Comparison of ENCODE assay signal across 8 cellular contexts in genomic region chr7:2099036-2099957, GRCh38.
DNase-seq lines count a peak whose midpoint lies in the region; ATAC-seq and TF ChIP-seq lines count a peak whose summit lies in the region.

No MANE protein-coding gene starts in this region.

- peaks cover 40% of the 10 kb centered on the region for H4K20me1 ChIP-seq in DND-41 (ENCODE audit: insufficient read depth, low read length)

- H2AK5ac ChIP-seq in mesenchymal stem cell (ENCODE audit: low read length, severe bottlenecking), result no peak overlapping the region

- no peak overlapping the region for H3K4me2 ChIP-seq in DND-41 (ENCODE audit: insufficient read depth, low read length)
- H3K4me2 ChIP-seq in mesenchymal stem cell (ENCODE audit: low read length, poor library complexity, severe bottlenecking), result no peak overlapping the region

- WGBS in mesenchymal stem cell, result 81% methylated on average over 28 of the region's 30 CpGs

- H2BK120ac ChIP-seq in mesenchymal stem cell (ENCODE audit: low read depth, low read length), result no peak overlapping the region

- H4K91ac ChIP-seq in mesenchymal stem cell (ENCODE audit: low read length), result no peak overlapping the region

- H3K4ac ChIP-seq in mesenchymal stem cell (ENCODE audit: low read depth in 1 of 2, low read length in 2 of 2), result no peak overlapping the region

- peaks cover 6% of the 10 kb centered on the region for H3K79me2 ChIP-seq in DND-41 (ENCODE audit: insufficient read depth, low read length)

- peak; percentile 44; the same call in 1 of the 3 replicates for ATAC-seq in DND-41 (ENCODE audit: insufficient read depth, low read depth)
- peak; percentile 29 for ATAC-seq in HG03095 (IDR thresholded peaks at IDR 0.05; ENCODE audit: unreplicated experiment)
- no peak for ATAC-seq in GM18519 (IDR thresholded peaks at IDR 0.05; ENCODE audit: low FRiP score, unreplicated experiment)
- ATAC-seq in HG02610 (IDR thresholded peaks at IDR 0.05; ENCODE audit: unreplicated experiment), result no peak

- no peak overlapping the region for H2BK15ac ChIP-seq in mesenchymal stem cell (ENCODE audit: low read depth, poor library complexity, severe bottlenecking)

- H4K8ac ChIP-seq in mesenchymal stem cell (ENCODE audit: low read length), result no peak overlapping the region

- peaks cover 25% of the 10 kb centered on the region for H3K79me1 ChIP-seq in mesenchymal stem cell (replicated peaks; ENCODE audit: low read length, poor library complexity, severe bottlenecking)

- H2AFZ ChIP-seq in DND-41 (ENCODE audit: low read depth, low read length), result no peak overlapping the region
- no peak overlapping the region for H2AFZ ChIP-seq in mesenchymal stem cell (ENCODE audit: low read depth, low read length)

- H3K9ac ChIP-seq in DND-41 (ENCODE audit: low read depth, low read length), result 0 out of 2 replicates have a peak overlapping the region, but pooled peaks have one; percentile 7
- H3K9ac ChIP-seq in mesenchymal stem cell (ENCODE audit: low read length), result peak overlapping the region; percentile 58

- no peak overlapping the region for H3K23ac ChIP-seq in mesenchymal stem cell (ENCODE audit: low read length in 2 of 2)

- H3K27ac ChIP-seq in DND-41 (ENCODE audit: low read length) (peak overlapping the region; percentile 50; the same call in 1 of the 2 replicates), mesenchymal stem cell (ENCODE audit: low read length, poor library complexity, severe bottlenecking) (no peak overlapping the region)

- no peak overlapping the region for H3K4me3 ChIP-seq in DND-41 (ENCODE audit: low read depth in 1 of 2, low read length in 2 of 2)
- no peak overlapping the region for H3K4me3 ChIP-seq in mesenchymal stem cell (ENCODE audit: insufficient read depth in 1 of 2, low read depth in 1 of 2, low read length in 2 of 2)

- H3K4me1 ChIP-seq in DND-41 (ENCODE audit: insufficient read depth, low read length) (peaks cover 8% of the 10 kb centered on the region), mesenchymal stem cell (ENCODE audit: control insufficient read depth, insufficient read depth, low read depth, low read length) (peaks cover 19% of the 10 kb centered on the region)

- H3K36me3 ChIP-seq in DND-41 (ENCODE audit: insufficient read depth, low read length) (peaks cover 13% of the 10 kb centered on the region), mesenchymal stem cell (ENCODE audit: control insufficient read depth in 1 of 2, insufficient read depth in 2 of 2, low read depth in 1 of 2, low read length in 2 of 2) (peaks cover 0 to 21% of the 10 kb centered on the region in 2 experiments)

- no peak for TF ChIP-seq CTCF in DND-41 (IDR thresholded peaks at IDR 0.05; ENCODE audit: borderline replicate concordance, extremely low read depth, low read length, poor library complexity, severe bottlenecking)

- H3K14ac ChIP-seq in mesenchymal stem cell (ENCODE audit: low read length in 2 of 2), result peak overlapping the region in 1 of 2 experiments; percentile 19

- no peak overlapping the region for H3K18ac ChIP-seq in mesenchymal stem cell (ENCODE audit: low read depth in 1 of 2, low read length in 2 of 2)

- no peaks in the 10 kb centered on the region for H3K9me3 ChIP-seq in DND-41 (ENCODE audit: insufficient read depth, low read length, severe bottlenecking)
- no peaks in the 10 kb centered on the region for H3K9me3 ChIP-seq in mesenchymal stem cell (ENCODE audit: control insufficient read depth, low read length)

- DNase-seq in DND-41 (peak; percentile 20), activated T-cell treated with anti-CD3 and anti-CD28 coated beads for 1 hour (ENCODE audit: low read depth) (peak; percentile 11), mesenchymal stem cell (peak; percentile 37), islet precursor cell (no peak), SK-N-DZ (ENCODE audit: low spot score) (no peak)

- no peak overlapping the region for H2BK12ac ChIP-seq in mesenchymal stem cell (ENCODE audit: low read length in 2 of 2)

- H2BK5ac ChIP-seq in mesenchymal stem cell (ENCODE audit: low read depth, low read length, poor library complexity, severe bottlenecking), result no peak overlapping the region

- H3K27me3 ChIP-seq in DND-41 (ENCODE audit: insufficient read depth, low read length, poor library complexity) (no peaks in the 10 kb centered on the region), mesenchymal stem cell (ENCODE audit: control insufficient read depth in 1 of 2, insufficient read depth in 1 of 2, low read length in 2 of 2) (no peaks in the 10 kb centered on the region)

Comparison
In these comparisons a context has a peak if more than half of its experiments do, and no peak if none do; other contexts are left out.
1. ATAC-seq: peak in DND-41 (single experiment) and HG03095 (single experiment); none in GM18519 (single experiment) and HG02610 (single experiment).
2. DNase-seq: peak in DND-41 (single experiment), activated T-cell treated with anti-CD3 and anti-CD28 coated beads for 1 hour (single experiment) and mesenchymal stem cell (single experiment); none in islet precursor cell (single experiment) and SK-N-DZ (single experiment).